ENCODE assay signal across 22 cellular contexts in the genomic region with DNA sequence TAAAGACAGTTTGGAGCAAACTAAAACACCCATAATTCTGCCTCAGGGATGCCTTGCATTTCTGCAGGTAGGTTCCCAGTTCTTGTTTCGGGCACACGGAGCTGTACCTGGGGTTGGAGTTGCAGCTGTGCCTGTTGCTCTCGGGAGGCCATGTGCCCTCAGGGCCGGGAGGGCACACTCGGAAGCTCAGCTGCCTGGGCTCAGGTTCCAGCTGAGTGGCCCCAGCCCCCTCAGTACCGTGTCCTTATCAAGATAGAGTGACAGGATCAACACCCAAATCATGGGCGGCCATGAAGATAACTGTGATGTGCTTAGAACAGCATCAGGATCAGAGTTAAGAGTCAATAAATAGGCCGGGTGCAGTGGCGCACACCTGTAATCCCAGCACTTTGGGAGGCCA.
"Had no signal": no experiment of that assay in that cellular context is flagged by ENCODE, and none has a peak within 500 bp of the region (broad histone marks: within the 10 kb centered on the region; RNA-seq: fewer than 3 reads in every experiment).

No MANE protein-coding gene starts in this region.

- H3K36me3 Mint-ChIP-seq: natural killer cell had no signal

- H3K4me1 ChIP-seq: prostate gland had no signal

- H3K9me3 ChIP-seq: adrenal gland, ascending aorta, prostate gland, tibial artery had no signal

- ATAC-seq: activated T-cell treated with anti-CD3 and anti-CD28 coated beads, Interleukin-2, amount 50 U/mL, for 4 hours; effector memory CD8-positive, alpha-beta T cell; esophagus mucosa; natural killer cell; stimulated activated naive CD8-positive, alpha-beta T cell treated with anti-CD3 and anti-CD28 coated beads, Interleukin-15, Interleukin-2, amounts not matched to agents 100 U/mL and 50 U/mL, for 24 hours had no signal

- H3K27me3 Mint-ChIP-seq: activated B cell treated with CpG ODN at 0.5 μM for 24 hours; activated naive CD8-positive, alpha-beta T cell; effector memory CD8-positive, alpha-beta T cell had no signal

- H3K27ac ChIP-seq: adrenal gland, ascending aorta, brain microvascular endothelial cell, prostate gland, tibial artery had no signal

- FAIRE-seq: endothelial cell of umbilical vein, frontal cortex, urothelium cell line had no signal

- H3K27ac Mint-ChIP-seq: activated B cell treated with CpG ODN at 0.5 μM for 24 hours; natural killer cell; T-helper 1 cell treated with Interleukin-12 subunit alpha and Interleukin-12 subunit beta and Interleukin-4 antibody, amounts not matched to agents 30 μg/mL and 1 μg/mL, for 36 hours had no signal

- H3K36me3 ChIP-seq: adrenal gland, brain microvascular endothelial cell, prostate gland had no signal

- H3K9me3 Mint-ChIP-seq: activated B cell treated with CpG ODN at 0.5 μM for 24 hours; activated T-cell treated with anti-CD3 and anti-CD28 coated beads, Interleukin-2, amount 50 U/mL, for 4 hours; effector memory CD8-positive, alpha-beta T cell; natural killer cell; T-helper 1 cell treated with Interleukin-12 subunit alpha and Interleukin-12 subunit beta and Interleukin-4 antibody, amounts not matched to agents 30 μg/mL and 1 μg/mL, for 36 hours had no signal

- H3K27me3 ChIP-seq: adrenal gland, ascending aorta, brain microvascular endothelial cell, tibial artery had no signal

- DNase-seq: activated B cell treated with CpG ODN at 0.5 μM for 24 hours; activated CD8-positive, alpha-beta memory T cell treated with anti-CD3 and anti-CD28 coated beads, Interleukin-2, amount 50 U/mL, for 4 hours; activated T-cell treated with anti-CD3 and anti-CD28 coated beads, Interleukin-2, amount 50 U/mL, for 4 hours; brain microvascular endothelial cell; central memory CD4-positive, alpha-beta T cell; effector memory CD8-positive, alpha-beta T cell; hypothalamus; natural killer cell; stimulated activated CD4-positive, alpha-beta T cell treated with anti-CD3 and anti-CD28 coated beads, Interleukin-12 subunit alpha, Interleukin-12 subunit beta, amount 100 ng/mL, for 4 hours; stimulated activated CD4-positive, alpha-beta T cell treated with anti-CD3 and anti-CD28 coated beads, Interleukin-4, amount 100 ng/mL, for 4 hours; stimulated activated naive CD8-positive, alpha-beta T cell treated with anti-CD3 and anti-CD28 coated beads, Interleukin-15, Interleukin-2, amounts not matched to agents 100 U/mL and 50 U/mL, for 24 hours; substantia nigra had no signal

- H3K4me3 ChIP-seq: adrenal gland, ascending aorta, prostate gland, tibial artery had no signal

- H3K4me3 Mint-ChIP-seq: activated B cell treated with CpG ODN at 0.5 μM for 24 hours; activated naive CD8-positive, alpha-beta T cell; activated T-cell treated with anti-CD3 and anti-CD28 coated beads, Interleukin-2, amount 50 U/mL, for 4 hours; effector memory CD8-positive, alpha-beta T cell; natural killer cell; T-helper 1 cell treated with Interleukin-12 subunit alpha and Interleukin-12 subunit beta and Interleukin-4 antibody, amounts not matched to agents 30 μg/mL and 1 μg/mL, for 36 hours had no signal
